13 cellular contexts compared by ENCODE assay signal in the genomic region with DNA sequence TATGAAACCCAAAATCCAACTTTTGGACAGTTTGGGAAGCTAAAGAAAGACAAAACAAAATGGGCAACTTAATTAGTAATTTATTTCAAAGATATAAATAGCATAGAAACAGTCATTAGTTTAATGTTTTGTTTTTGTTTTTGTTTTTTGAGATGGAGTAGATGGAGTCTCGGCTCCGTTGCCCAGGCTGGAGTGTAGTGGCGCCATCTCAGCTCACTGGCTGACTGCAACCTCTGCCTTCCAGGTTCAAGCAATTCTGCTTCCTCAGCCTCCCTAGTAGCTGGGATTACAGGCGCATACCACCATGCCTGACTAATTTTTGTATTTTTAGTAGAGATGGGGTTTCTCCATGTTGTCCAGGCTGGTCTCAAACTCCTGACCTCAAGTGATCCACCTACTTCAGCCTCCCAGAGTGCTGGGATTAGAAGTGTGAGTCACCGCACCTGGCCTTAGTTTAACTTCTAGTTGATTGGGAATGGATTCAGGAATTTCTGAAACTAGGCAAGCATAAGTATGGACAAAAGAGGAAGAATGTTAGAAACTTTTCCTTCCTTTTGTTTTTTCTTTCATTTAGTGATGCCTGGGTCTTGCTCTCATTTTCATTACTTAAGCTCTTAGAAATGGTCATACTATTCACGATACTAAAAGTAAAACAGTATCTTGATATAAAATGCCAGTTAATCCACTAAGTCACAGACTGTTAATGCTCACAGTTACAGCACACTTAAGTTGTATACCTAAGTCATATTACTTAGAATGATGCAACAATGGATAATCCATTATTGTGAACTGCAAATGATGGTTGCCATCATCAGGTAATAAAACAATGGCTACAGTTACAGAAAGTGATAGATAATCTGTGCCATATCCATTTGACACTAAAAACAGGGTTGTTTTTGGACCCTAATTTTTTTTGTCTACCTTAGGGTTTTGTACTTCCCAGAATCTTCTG. TPM values are rescaled to one million over a fixed set of nuclear protein-coding genes. Genes with fewer than 3 reads are reported as not detected.
A peak's percentile ranks its signal among the peaks of the same experiment; 100 is the strongest.
DNase-seq lines count a peak whose midpoint lies in the region; ATAC-seq, FAIRE-seq and TF ChIP-seq lines count a peak whose summit lies in the region.
"Had no signal": no experiment of that assay in that cellular context is flagged by ENCODE, and none has a peak within 500 bp of the region (broad histone marks: within the 10 kb centered on the region; RNA-seq: fewer than 3 reads in every experiment).

No MANE protein-coding gene starts in this region.

- H3K9me3 ChIP-seq in HEK293 (ENCODE audit: control insufficient read depth, insufficient read depth, low read depth, low read length): no peaks in the 10 kb centered on the region
- no peaks in the 10 kb centered on the region for H3K9me3 ChIP-seq in astrocyte (ENCODE audit: insufficient read depth, low read depth, low read length)
- H3K9me3 ChIP-seq in HepG2 (ENCODE audit: low read length): no peaks in the 10 kb centered on the region
- H3K9me3 ChIP-seq: BE2C, left lung, right atrium auricular region had no signal

- no peak for TF ChIP-seq RAD21 in HepG2 (CRISPR knock-in tag; IDR thresholded peaks at IDR 0.05)

- intact Hi-C loops in HepG2 (cut with micrococcal nuclease; ENCODE audit: unreplicated experiment): no loop called here

- FAIRE-seq in astrocyte (lab: Jason Lieb, UNC) (no peak), HepG2 (lab: Jason Lieb, UNC) (no peak)
- FAIRE-seq: TTC549 had no signal

- H2AFZ ChIP-seq in astrocyte (ENCODE audit: low read depth, low read length) (no peak overlapping the region), HepG2 (ENCODE audit: low read length) (no peak overlapping the region)

- peaks cover 99% of the 10 kb centered on the region for H4K20me1 ChIP-seq in astrocyte (ENCODE audit: insufficient read depth, low read length)
- peaks cover 70% of the 10 kb centered on the region for H4K20me1 ChIP-seq in HepG2 (ENCODE audit: insufficient read depth, low read length)

- CTCF ChIA-PET in HEK293 (lab: Yijun Ruan, JAX) (interaction anchor here (0.7 to 1.2 kb wide), 4 partner anchors 20 to 585 kb away, joined by 3 to 5 read pairs (median 3); no protein-coding TSS in a partner anchor), HepG2 (lab: Yijun Ruan, JAX; ENCODE audit: low intra/inter-chr PET ratio, low total read pairs) (no interaction called here)

- TF ChIP-seq CTCF in AG10803 (conservative IDR thresholded peaks at IDR 0.05; ENCODE audit: low read length) (no peak), HEK293 (tag by site-specific recombination; IDR thresholded peaks at IDR 0.05) (no peak), astrocyte (IDR thresholded peaks at IDR 0.05; ENCODE audit: insufficient read depth, low read depth, low read length) (no peak), HepG2 (CRISPR knock-in tag; IDR thresholded peaks at IDR 0.05) (no peak)

- H3K9ac ChIP-seq in astrocyte (ENCODE audit: low read length): no peak overlapping the region
- H3K9ac ChIP-seq in HepG2 (ENCODE audit: insufficient read depth, low read depth, low read length): no peak overlapping the region

- H3K27ac ChIP-seq in HEK293 (ENCODE audit: extremely low read depth, low read depth, low read length): no peak overlapping the region
- H3K27ac ChIP-seq in astrocyte (ENCODE audit: low read depth, low read length): no peak overlapping the region
- H3K27ac ChIP-seq in HepG2 (ENCODE audit: extremely low read length, insufficient read depth, low read length): no peak overlapping the region
- H3K27ac ChIP-seq: right atrium auricular region had no signal

- H3K79me2 ChIP-seq in astrocyte (ENCODE audit: insufficient read depth, low read length): peaks cover 100% of the 10 kb centered on the region
- peaks cover 100% of the 10 kb centered on the region for H3K79me2 ChIP-seq in HepG2 (ENCODE audit: insufficient read depth, low read length)

- WGBS in HepG2 (ENCODE audit: low lambda C conversion rate): 96% methylated on average over 6 of the region's 6 CpGs

- H3K4me1 ChIP-seq in HEK293 (ENCODE audit: control insufficient read depth, insufficient read depth, low read length) (peaks cover 36% of the 10 kb centered on the region), astrocyte (ENCODE audit: insufficient read depth, low read length) (no peaks in the 10 kb centered on the region), HepG2 (ENCODE audit: insufficient read depth, low read length) (peaks cover 72% of the 10 kb centered on the region)

- no peak overlapping the region for H3K4me3 Mint-ChIP-seq in astrocyte (ENCODE audit: unreplicated experiment)

- H3K27me3 ChIP-seq in astrocyte (ENCODE audit: insufficient read depth, low read length) (no peaks in the 10 kb centered on the region), HepG2 (ENCODE audit: control insufficient read depth in 1 of 2, insufficient read depth in 2 of 2, low read length in 2 of 2) (no peaks in the 10 kb centered on the region)
- H3K27me3 ChIP-seq: BE2C, left lung, right atrium auricular region had no signal

- H3K36me3 Mint-ChIP-seq in astrocyte (ENCODE audit: low read depth, unreplicated experiment): no peaks in the 10 kb centered on the region

- TF ChIP-seq POLR2A in HepG2 (IDR thresholded peaks at IDR 0.05; ENCODE audit: insufficient read depth in 1 of 2, low read depth in 2 of 2, low read length in 2 of 2): no peak

- TF ChIP-seq EP300 in HepG2 (IDR thresholded peaks at IDR 0.05; ENCODE audit: low read depth in 2 of 2, low read length in 2 of 2) (no peak), HepG2 (CRISPR knock-in tag; IDR thresholded peaks at IDR 0.05; ENCODE audit: borderline replicate concordance) (no peak)

- peaks cover 47% of the 10 kb centered on the region for H3K4me1 Mint-ChIP-seq in astrocyte (ENCODE audit: low read depth, unreplicated experiment)

- H3K4me2 ChIP-seq in astrocyte (ENCODE audit: low read length): peak overlapping the region; percentile 6
- no peak overlapping the region for H3K4me2 ChIP-seq in HepG2 (ENCODE audit: low read depth, low read length)

- no peaks in the 10 kb centered on the region for H3K36me3 ChIP-seq in HEK293 (ENCODE audit: control insufficient read depth in 2 of 2, insufficient read depth in 1 of 2, low read length in 2 of 2)
- H3K36me3 ChIP-seq in astrocyte (ENCODE audit: insufficient read depth, low read length): no peaks in the 10 kb centered on the region
- no peaks in the 10 kb centered on the region; a peak in 1 of 5 replicates for H3K36me3 ChIP-seq in HepG2 (replicated peaks in 1 of 2; ENCODE audit: control insufficient read depth in 1 of 2, insufficient read depth in 2 of 2, low read length in 2 of 2)
- H3K36me3 ChIP-seq: BE2C, left lung, right atrium auricular region had no signal

- peak overlapping the region; percentile 62 for H3K27ac Mint-ChIP-seq in astrocyte (ENCODE audit: unreplicated experiment)

- BruUV-seq in HepG2 (replicated peaks; lab: Mats Ljungman, UMichigan): no TSS peak

- H3K4me3 ChIP-seq in AG10803 (ENCODE audit: low read length) (no peak overlapping the region), HEK293 (ENCODE audit: low read depth, low read length) (no peak overlapping the region), astrocyte (ENCODE audit: insufficient read depth, low read depth, low read length) (no peak overlapping the region), HepG2 (replicated peaks in 1 of 3; ENCODE audit: insufficient read depth in 1 of 3, low read depth in 2 of 3, low read length in 3 of 3) (no peak overlapping the region)
- H3K4me3 ChIP-seq: left lung, right atrium auricular region had no signal

- POLR2A ChIA-PET in HEK293 (lab: Yijun Ruan, JAX) (interaction anchor here (2.3 kb wide), 1 partner anchor 8 kb away, joined by 11 read pairs; the partner anchor contains the start of gene SENP6), HepG2 (lab: Yijun Ruan, JAX) (interaction anchor here (0.6 to 1.4 kb wide), 2 partner anchors 8 to 140 kb away, joined by 3 to 4 read pairs; partner anchors contain the start of gene SENP6)

- H3K9me3 Mint-ChIP-seq in astrocyte (ENCODE audit: unreplicated experiment): no peaks in the 10 kb centered on the region

- no peak for ATAC-seq in HepG2
- no peak for ATAC-seq in HG03159 (IDR thresholded peaks at IDR 0.05; ENCODE audit: unreplicated experiment)

- H3K27me3 Mint-ChIP-seq in astrocyte (ENCODE audit: low read depth, unreplicated experiment): no peaks in the 10 kb centered on the region

- in situ Hi-C loops in HepG2 (cut with HindIII; ENCODE audit: extremely low pct_ligation_motif_present, low pct_unique_long_range_greater_than_20kb): no loop called here

- DNase-seq in AG10803 (ENCODE audit: low read depth) (peak; percentile 67), astrocyte (ENCODE audit: low read depth) (peak; percentile 77), HepG2 (ENCODE audit: low spot score) (no peak), NCI-H1417 (lab: John Stamatoyannopoulos, UW) (no peak), cortex of kidney (lab: John Stamatoyannopoulos, UW) (no peak)
- no peak for DNase-seq in activated naive CD4-positive, alpha-beta T cell (lab: John Stamatoyannopoulos, UW)
- DNase-seq: BE2C, left lung, NCI-H1048 had no signal

TF ChIP-seq in HepG2, 621 proteins besides CTCF, POLR2A, EP300 and RAD21 (continues in another document):
- TF ChIP-seq ZNF768 (CRISPR knock-in tag; IDR thresholded peaks at IDR 0.05) (no peak), CEBPG (CRISPR knock-in tag; IDR thresholded peaks at IDR 0.05) (0 out of 2 replicates have a peak, but pooled peaks have one; percentile 13)

RNA-seq across cellular contexts. Expression of gene SENP6, which starts 8.2 kb away (rescaled TPM):
- total RNA-seq in astrocyte (100 and 101 TPM in 2 replicates), HepG2 (2016; rRNA removed; fragmentation: Illumina TruSeq; extraction: Trizol) (45.2 and 50.1 TPM in 2 replicates)
- total RNA-seq in HepG2 (2016; cell fraction: cytosol; rRNA removed; fragmentation: Illumina TruSeq; extraction: Trizol; ENCODE audit: low read depth): 43.4 and 52.1 TPM in 2 replicates
- 46.6 and 50.2 TPM in 2 replicates for total RNA-seq in HepG2 (2016; cell fraction: insoluble cytoplasmic fraction; rRNA removed; fragmentation: Illumina TruSeq; extraction: Trizol)
- 44.9 and 52.8 TPM in 2 replicates for total RNA-seq in HepG2 (2016; cell fraction: membrane; rRNA removed; fragmentation: Illumina TruSeq; extraction: Trizol)
- 88.3 and 90.7 TPM in 2 replicates for total RNA-seq in HepG2 (2016; cell fraction: nucleus; rRNA removed; fragmentation: Illumina TruSeq; extraction: Trizol)
- 19.1 and 21.9 TPM in 2 replicates for polyA plus RNA-seq in HepG2 (2011; rRNA removed)
- 6.0 and 9.0 TPM in 2 replicates for polyA plus RNA-seq in HepG2 (2011; cell fraction: cytosol; rRNA removed)
- 22.1 and 28.2 TPM in 2 replicates for polyA plus RNA-seq in HepG2 (2011; cell fraction: nucleus; rRNA removed)
- 30.3 and 36.0 TPM in 2 replicates for polyA plus RNA-seq in HepG2 (2012)
- polyA plus RNA-seq in HepG2 (2016; cell fraction: cytosol; fragmentation: Illumina TruSeq; extraction: Trizol; ENCODE audit: low read depth): 1.9 and 2.2 TPM in 2 replicates
- polyA plus RNA-seq in HepG2 (2016; cell fraction: insoluble cytoplasmic fraction; fragmentation: Illumina TruSeq; extraction: Trizol; ENCODE audit: low read depth): 46.2 and 47.6 TPM in 2 replicates
- 7.1 and 7.5 TPM in 2 replicates for polyA plus RNA-seq in HepG2 (2016; cell fraction: membrane; fragmentation: Illumina TruSeq; extraction: Trizol; ENCODE audit: low read depth)
- 113 and 116 TPM in 2 replicates for polyA plus RNA-seq in HepG2 (2016; cell fraction: nucleus; fragmentation: Illumina TruSeq; extraction: Trizol; ENCODE audit: insufficient read depth, low read depth)
- polyA minus RNA-seq in HepG2 (2011; rRNA and poly(A)+ RNA removed; ENCODE audit: low replicate concordance): 7.6 and 10.3 TPM in 2 replicates
- 25.9 and 29.5 TPM in 2 replicates for polyA minus RNA-seq in HepG2 (2011; cell fraction: cytosol; rRNA and poly(A)+ RNA removed)
- 153 and 155 TPM in 2 replicates for polyA minus RNA-seq in HepG2 (2011; cell fraction: nucleus; rRNA and poly(A)+ RNA removed)

Comparison
In these comparisons a context has a peak if more than half of its experiments do, and no peak if none do; other contexts are left out.
1. DNase-seq: peak in AG10803 (single experiment) and astrocyte (single experiment); none in HepG2 (single experiment), NCI-H1417 (0 of 3), activated naive CD4-positive, alpha-beta T cell (0 of 4) and cortex of kidney (single experiment).